In the genomic region with DNA sequence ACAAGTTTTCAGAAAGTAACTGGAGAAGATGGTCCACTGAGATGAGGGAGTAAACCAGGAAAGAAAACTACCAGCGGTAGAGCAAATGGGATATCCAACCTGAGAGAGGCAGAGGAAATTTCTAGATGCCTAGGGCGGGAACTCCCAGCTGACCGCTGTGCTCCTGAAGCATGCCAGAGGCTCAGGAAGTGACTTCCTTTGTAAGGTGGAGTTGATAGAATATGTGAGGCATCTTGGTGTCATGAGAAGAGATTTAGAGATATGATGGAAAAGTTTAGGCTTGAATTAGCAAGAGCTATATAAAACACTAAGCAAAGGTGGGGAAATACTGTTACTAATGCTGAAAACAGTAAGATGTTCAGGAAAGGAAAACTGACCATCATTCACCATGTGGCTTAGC, we compare ENCODE assay signal across 21 cellular contexts.
DNase-seq lines count a peak whose midpoint lies in the region; ATAC-seq lines count a peak whose summit lies in the region.
"Had no signal": no experiment of that assay in that cellular context is flagged by ENCODE, and none has a peak within 500 bp of the region (broad histone marks: within the 10 kb centered on the region; RNA-seq: fewer than 3 reads in every experiment).

No MANE protein-coding gene starts in this region.

- H3K36me3 Mint-ChIP-seq in activated T-helper 1 cell treated with anti-CD3 and anti-CD28 coated beads, Interleukin-12 subunit alpha, Interleukin-12 subunit beta, Interleukin-2, Interleukin-4 antibody, amounts not matched to agents 30 ng/mL and 10 ng/mL and 1 ng/mL, durations not matched to agents 14 hours and 24 hours and 36 hours (ENCODE audit: low read depth) = peaks cover 29% of the 10 kb centered on the region
- peaks cover 20% of the 10 kb centered on the region for H3K36me3 Mint-ChIP-seq in memory B cell

- peaks cover 95% of the 10 kb centered on the region for H3K79me2 ChIP-seq in ACC112 (ENCODE audit: control insufficient read depth, insufficient read depth, low read length, unreplicated experiment)

- H3K27me3 Mint-ChIP-seq in activated T-helper 1 cell treated with anti-CD3 and anti-CD28 coated beads, Interleukin-12 subunit alpha, Interleukin-12 subunit beta, Interleukin-2, Interleukin-4 antibody, amounts not matched to agents 30 ng/mL and 10 ng/mL and 1 ng/mL, durations not matched to agents 14 hours and 24 hours and 36 hours (ENCODE audit: insufficient read depth) = no peaks in the 10 kb centered on the region
- no peaks in the 10 kb centered on the region for H3K27me3 Mint-ChIP-seq in memory B cell
- H3K27me3 Mint-ChIP-seq: CD4-positive, alpha-beta T cell had no signal

- no peak overlapping the region for H3K4me3 Mint-ChIP-seq in activated T-helper 1 cell treated with anti-CD3 and anti-CD28 coated beads, Interleukin-12 subunit alpha, Interleukin-12 subunit beta, Interleukin-2, Interleukin-4 antibody, amounts not matched to agents 30 ng/mL and 10 ng/mL and 1 ng/mL, durations not matched to agents 14 hours and 24 hours and 36 hours
- no peak overlapping the region for H3K4me3 Mint-ChIP-seq in memory B cell
- H3K4me3 Mint-ChIP-seq: CD4-positive, alpha-beta T cell had no signal

- no peaks in the 10 kb centered on the region for H3K9me3 Mint-ChIP-seq in activated T-helper 1 cell treated with anti-CD3 and anti-CD28 coated beads, Interleukin-12 subunit alpha, Interleukin-12 subunit beta, Interleukin-2, Interleukin-4 antibody, amounts not matched to agents 30 ng/mL and 10 ng/mL and 1 ng/mL, durations not matched to agents 14 hours and 24 hours and 36 hours
- H3K9me3 Mint-ChIP-seq in memory B cell = no peaks in the 10 kb centered on the region
- H3K9me3 Mint-ChIP-seq: CD4-positive, alpha-beta T cell had no signal

- intact Hi-C loops in activated T-helper 1 cell treated with anti-CD3 and anti-CD28 coated beads, Interleukin-12 subunit alpha, Interleukin-12 subunit beta, Interleukin-2, Interleukin-4 antibody, amounts not matched to agents 30 ng/mL and 10 ng/mL and 1 ng/mL, durations not matched to agents 14 hours and 24 hours and 36 hours (cut with micrococcal nuclease) = no loop called here

- H3K4me1 ChIP-seq in ACC112 (ENCODE audit: control insufficient read depth, insufficient read depth, low read length, unreplicated experiment) = peaks cover 50% of the 10 kb centered on the region
- H3K4me1 ChIP-seq: BE2C had no signal

- DNase-seq in EH (ENCODE audit: low read depth) (peak; percentile 36), memory B cell (ENCODE audit: low spot score in 2 of 2) (no peak), NCI-H128 (lab: John Stamatoyannopoulos, UW; ENCODE audit: unreplicated experiment) (no peak), DMS53 (lab: John Stamatoyannopoulos, UW) (no peak)
- no peak for DNase-seq in activated T-helper 1 cell treated with anti-CD3 and anti-CD28 coated beads, Interleukin-12 subunit alpha, Interleukin-12 subunit beta, Interleukin-2, Interleukin-4 antibody, amounts not matched to agents 30 ng/mL and 10 ng/mL and 1 ng/mL, durations not matched to agents 14 hours and 24 hours and 36 hours (ENCODE audit: low spot score)
- DNase-seq: BE2C; Calu3; CD4-positive, alpha-beta T cell; DMS79; GDM1; MG63; NCI-H1092; NCI-H2081 treated with DMSO at 0.1 percent for 48 hours; NCI-H524; SHP77; SK-N-SH had no signal

- no peaks in the 10 kb centered on the region for H3K27me3 ChIP-seq in ACC112 (ENCODE audit: insufficient read depth, low read length)
- H3K27me3 ChIP-seq: BE2C, MG63 had no signal

- H3K27ac ChIP-seq in ACC112 (ENCODE audit: low read depth, low read length) = peak overlapping the region; percentile 23; the same call in 1 of the 2 replicates

- H3K36me3 ChIP-seq in ACC112 (ENCODE audit: insufficient read depth, low read length) = peaks cover 6% of the 10 kb centered on the region; the same call in 1 of the 2 replicates
- H3K36me3 ChIP-seq: BE2C had no signal

- peaks cover 66% of the 10 kb centered on the region for H3K4me1 Mint-ChIP-seq in activated T-helper 1 cell treated with anti-CD3 and anti-CD28 coated beads, Interleukin-12 subunit alpha, Interleukin-12 subunit beta, Interleukin-2, Interleukin-4 antibody, amounts not matched to agents 30 ng/mL and 10 ng/mL and 1 ng/mL, durations not matched to agents 14 hours and 24 hours and 36 hours (ENCODE audit: low read depth)
- H3K4me1 Mint-ChIP-seq in memory B cell = peaks cover 52% of the 10 kb centered on the region

- H2AFZ ChIP-seq in ACC112 (ENCODE audit: low read length, unreplicated experiment) = no peak overlapping the region

- H3K4me3 ChIP-seq in ACC112 (ENCODE audit: low read depth, low read length) = no peak overlapping the region
- H3K4me3 ChIP-seq: GM12878, MG63 had no signal

- H3K27ac Mint-ChIP-seq in activated T-helper 1 cell treated with anti-CD3 and anti-CD28 coated beads, Interleukin-12 subunit alpha, Interleukin-12 subunit beta, Interleukin-2, Interleukin-4 antibody, amounts not matched to agents 30 ng/mL and 10 ng/mL and 1 ng/mL, durations not matched to agents 14 hours and 24 hours and 36 hours = peak overlapping the region; percentile 1
- H3K27ac Mint-ChIP-seq in memory B cell = peak overlapping the region; percentile 56
- H3K27ac Mint-ChIP-seq: CD4-positive, alpha-beta T cell had no signal

- ATAC-seq in memory B cell (ENCODE audit: low read depth) (no peak), GM21526 (IDR thresholded peaks at IDR 0.05; ENCODE audit: low FRiP score, unreplicated experiment) (no peak), HG03039 (IDR thresholded peaks at IDR 0.05; ENCODE audit: unreplicated experiment) (no peak)
- ATAC-seq: GM12878, Panc1 had no signal
